In genomic region chr9:116789097-116789496, GRCh38 we compare ENCODE assay signal across 19 cellular contexts.
"Had no signal": no experiment of that assay in that cellular context is flagged by ENCODE, and none has a peak within 500 bp of the region (broad histone marks: within the 10 kb centered on the region; RNA-seq: fewer than 3 reads in every experiment).

No MANE protein-coding gene starts in this region.

- H3K9me3 Mint-ChIP-seq: activated T-helper 1 cell treated with anti-CD3 and anti-CD28 coated beads, Interleukin-12 subunit alpha, Interleukin-12 subunit beta, Interleukin-2, Interleukin-4 antibody, amounts not matched to agents 30 ng/mL and 10 ng/mL and 1 ng/mL, durations not matched to agents 14 hours and 24 hours and 36 hours; memory B cell; stimulated activated memory B cell treated with anti-CD40 and anti-IgM and Interleukin-4, amounts not matched to agents 10 μg/mL and 1 μg/mL and 100 μg/mL, for 72 hours; T-helper 2 cell treated with Interferon-gamma antibody and Interleukin-4, amounts not matched to agents 5 μg/mL and 100 μg/mL, for 36 hours had no signal

- H3K4me3 Mint-ChIP-seq: activated CD4-positive, alpha-beta T cell treated with anti-CD3 and anti-CD28 coated beads for 36 hours; activated T-helper 1 cell treated with anti-CD3 and anti-CD28 coated beads, Interleukin-12 subunit alpha, Interleukin-12 subunit beta, Interleukin-2, Interleukin-4 antibody, amounts not matched to agents 30 ng/mL and 10 ng/mL and 1 ng/mL, durations not matched to agents 14 hours and 24 hours and 36 hours; memory B cell; naive thymus-derived CD4-positive, alpha-beta T cell; stimulated activated memory B cell treated with anti-CD40 and anti-IgM and Interleukin-4, amounts not matched to agents 10 μg/mL and 1 μg/mL and 100 μg/mL, for 72 hours; T-helper 2 cell treated with Interferon-gamma antibody and Interleukin-4, amounts not matched to agents 5 μg/mL and 100 μg/mL, for 36 hours had no signal

- DNase-seq: activated CD4-positive, alpha-beta T cell treated with anti-CD3 and anti-CD28 coated beads for 36 hours; activated CD4-positive, alpha-beta T cell treated with anti-CD3 and anti-CD28 coated beads, Interleukin-2, amount 50 U/mL, for 48 hours; activated gamma-delta T cell treated with Interleukin-2 at 50 U/mL for 16 hours; effector CD4-positive, alpha-beta T cell; gastrocnemius medialis; head of caudate nucleus; naive thymus-derived CD4-positive, alpha-beta T cell; pancreas; sigmoid colon; spleen; stimulated activated CD4-positive, alpha-beta T cell treated with anti-CD3 and anti-CD28 coated beads, Interleukin-4, amount 100 ng/mL, for 4 hours; tibial artery had no signal

- ATAC-seq: activated CD4-positive, alpha-beta T cell treated with anti-CD3 and anti-CD28 coated beads for 36 hours; activated naive CD4-positive, alpha-beta T cell treated with anti-CD3 and anti-CD28 coated beads, Interleukin-2, amount 50 U/mL, for 72 hours; esophagus mucosa; gastrocnemius medialis; naive thymus-derived CD4-positive, alpha-beta T cell; pancreas; stimulated activated memory B cell treated with anti-CD40 and anti-IgM and Interleukin-4, amounts not matched to agents 10 μg/mL and 1 μg/mL and 100 μg/mL, for 72 hours had no signal

- H3K27ac Mint-ChIP-seq: activated CD4-positive, alpha-beta T cell treated with anti-CD3 and anti-CD28 coated beads for 36 hours; activated naive CD4-positive, alpha-beta T cell treated with anti-CD3 and anti-CD28 coated beads, Interleukin-2, amount 50 U/mL, for 72 hours; activated T-helper 1 cell treated with anti-CD3 and anti-CD28 coated beads, Interleukin-12 subunit alpha, Interleukin-12 subunit beta, Interleukin-2, Interleukin-4 antibody, amounts not matched to agents 30 ng/mL and 10 ng/mL and 1 ng/mL, durations not matched to agents 14 hours and 24 hours and 36 hours; memory B cell; naive thymus-derived CD4-positive, alpha-beta T cell; stimulated activated memory B cell treated with anti-CD40 and anti-IgM and Interleukin-4, amounts not matched to agents 10 μg/mL and 1 μg/mL and 100 μg/mL, for 72 hours; T-helper 2 cell treated with Interferon-gamma antibody and Interleukin-4, amounts not matched to agents 5 μg/mL and 100 μg/mL, for 36 hours had no signal

- H3K27me3 ChIP-seq: gastrocnemius medialis, neutrophil, pancreas, sigmoid colon, spleen, tibial artery had no signal

- H3K9me3 ChIP-seq: gastrocnemius medialis, neutrophil, pancreas, sigmoid colon, spleen, tibial artery had no signal

- H3K4me1 ChIP-seq: gastrocnemius medialis, pancreas, sigmoid colon, spleen, tibial artery had no signal

- H3K4me1 Mint-ChIP-seq: activated CD4-positive, alpha-beta T cell treated with anti-CD3 and anti-CD28 coated beads for 36 hours; memory B cell; naive thymus-derived CD4-positive, alpha-beta T cell; stimulated activated memory B cell treated with anti-CD40 and anti-IgM and Interleukin-4, amounts not matched to agents 10 μg/mL and 1 μg/mL and 100 μg/mL, for 72 hours had no signal

- H3K27ac ChIP-seq: gastrocnemius medialis, neutrophil, pancreas, sigmoid colon, spleen, tibial artery had no signal

- H3K36me3 Mint-ChIP-seq: activated naive CD4-positive, alpha-beta T cell treated with anti-CD3 and anti-CD28 coated beads, Interleukin-2, amount 50 U/mL, for 72 hours; memory B cell; naive thymus-derived CD4-positive, alpha-beta T cell; stimulated activated memory B cell treated with anti-CD40 and anti-IgM and Interleukin-4, amounts not matched to agents 10 μg/mL and 1 μg/mL and 100 μg/mL, for 72 hours had no signal

- H3K4me3 ChIP-seq: gastrocnemius medialis, pancreas, sigmoid colon, spleen, tibial artery had no signal

- H3K36me3 ChIP-seq: gastrocnemius medialis, neutrophil, pancreas, sigmoid colon, spleen, tibial artery had no signal
